ENCODE assay signal across 33 cellular contexts in genomic region chr22:20256042-20256441, GRCh38. TPM values are rescaled to one million over a fixed set of nuclear protein-coding genes. Genes with fewer than 3 reads are reported as not detected.
"Had no signal": no experiment of that assay in that cellular context is flagged by ENCODE, and none has a peak within 500 bp of the region (broad histone marks: within the 10 kb centered on the region; RNA-seq: fewer than 3 reads in every experiment).

No MANE protein-coding gene starts in this region.

- H3K9me3 Mint-ChIP-seq: activated CD4-positive, alpha-beta T cell treated with anti-CD3 and anti-CD28 coated beads, Interleukin-2, amount 10 ng/mL, durations not matched to agents 24 days and 14 days; activated CD8-positive, alpha-beta T cell treated with anti-CD3 and anti-CD28 coated beads for 36 hours; activated naive CD4-positive, alpha-beta T cell treated with anti-CD3 and anti-CD28 coated beads, Interleukin-2, amount 50 U/mL, for 72 hours; activated T-cell treated with anti-CD3 and anti-CD28 coated beads, Interleukin-2, amount 50 U/mL, for 24 hours; activated T-helper 2 cell treated with anti-CD3 and anti-CD28 coated beads, Interferon-gamma antibody, Interleukin-2, Interleukin-4, amounts not matched to agents 10 μg/mL and 5 μg/mL and 100 μg/mL, durations not matched to agents 14 hours and 24 hours and 36 hours had no signal

- H3K36me3 ChIP-seq: adrenal gland, brain microvascular endothelial cell, WERI-Rb-1 had no signal

- H2AFZ ChIP-seq: PC-9 had no signal

- H3K9me3 ChIP-seq: adrenal gland had no signal

- H3K4me3 Mint-ChIP-seq: activated CD4-positive, alpha-beta T cell treated with anti-CD3 and anti-CD28 coated beads, Interleukin-2, amount 10 ng/mL, durations not matched to agents 24 days and 14 days; activated CD8-positive, alpha-beta T cell treated with anti-CD3 and anti-CD28 coated beads for 36 hours; activated T-cell treated with anti-CD3 and anti-CD28 coated beads, Interleukin-2, amount 50 U/mL, for 24 hours had no signal

- H3K27ac Mint-ChIP-seq: activated CD4-positive, alpha-beta T cell treated with anti-CD3 and anti-CD28 coated beads, Interleukin-2, amount 10 ng/mL, durations not matched to agents 24 days and 14 days; activated CD8-positive, alpha-beta T cell treated with anti-CD3 and anti-CD28 coated beads for 36 hours; activated naive CD4-positive, alpha-beta T cell treated with anti-CD3 and anti-CD28 coated beads, Interleukin-2, amount 50 U/mL, for 72 hours; activated T-cell treated with anti-CD3 and anti-CD28 coated beads, Interleukin-2, amount 50 U/mL, for 24 hours; activated T-helper 2 cell treated with anti-CD3 and anti-CD28 coated beads, Interferon-gamma antibody, Interleukin-2, Interleukin-4, amounts not matched to agents 10 μg/mL and 5 μg/mL and 100 μg/mL, durations not matched to agents 14 hours and 24 hours and 36 hours had no signal

- FAIRE-seq: RCC 7860 had no signal

- H3K4me3 ChIP-seq: adrenal gland, PC-9 had no signal

- H3K4me2 ChIP-seq: PC-9 had no signal

- H3K27ac ChIP-seq: adrenal gland, brain microvascular endothelial cell, PC-9, WERI-Rb-1 had no signal

- ATAC-seq: activated CD8-positive, alpha-beta T cell treated with anti-CD3 and anti-CD28 coated beads for 36 hours; activated naive CD4-positive, alpha-beta T cell treated with anti-CD3 and anti-CD28 coated beads, Interleukin-2, amount 50 U/mL, for 72 hours; Right ventricle myocardium inferior had no signal

- H3K4me1 ChIP-seq: adrenal gland had no signal

- H3K36me3 Mint-ChIP-seq: activated naive CD4-positive, alpha-beta T cell treated with anti-CD3 and anti-CD28 coated beads, Interleukin-2, amount 50 U/mL, for 72 hours had no signal

- DNase-seq: activated CD4-positive, alpha-beta T cell treated with anti-CD3 and anti-CD28 coated beads, Interleukin-2, amount 10 ng/mL, durations not matched to agents 24 days and 14 days; activated CD4-positive, alpha-beta T cell treated with anti-CD3 and anti-CD28 coated beads, Interleukin-2, amount 50 U/mL, for 4 hours; activated CD8-positive, alpha-beta T cell treated with anti-CD3 and anti-CD28 coated beads for 36 hours; activated gamma-delta T cell; activated naive CD4-positive, alpha-beta T cell treated with Interleukin-2 at 50 U/mL for 16 hours; activated T-cell treated with anti-CD3 and anti-CD28 coated beads, Interleukin-2, amount 50 U/mL, for 24 hours; adrenal gland; anterior cingulate cortex; brain microvascular endothelial cell; central memory CD4-positive, alpha-beta T cell; Karpas-422; NCI-H1092; NCI-H146; NCI-H187; NCI-H2029 treated with DMSO at 0.1 percent for 48 hours; NCI-H2107; NCI-H2171; NCI-H510A; NCI-H526; NCI-H748 treated with DMSO at 0.1 percent for 48 hours; NK-92 treated with Interleukin-12 subunit alpha and Interleukin-12 subunit beta, amount 100 ng/mL, for 24 hours; PC-9; SIG-M5; SW 1271; T-helper 1 cell; T-helper 2 cell; T-helper 9 cell; WERI-Rb-1 had no signal

- H3K27me3 ChIP-seq: adrenal gland, brain microvascular endothelial cell had no signal

- H3K27me3 Mint-ChIP-seq: activated CD4-positive, alpha-beta T cell treated with anti-CD3 and anti-CD28 coated beads, Interleukin-2, amount 10 ng/mL, durations not matched to agents 24 days and 14 days; activated CD8-positive, alpha-beta T cell treated with anti-CD3 and anti-CD28 coated beads for 36 hours; activated T-cell treated with anti-CD3 and anti-CD28 coated beads, Interleukin-2, amount 50 U/mL, for 24 hours had no signal

RNA-seq across cellular contexts. Expression of gene RTN4R, which starts 12.1 kb away (rescaled TPM):
- total RNA-seq: OCI-LY7 had no signal
